In genomic region chr1:64487061-64487460, GRCh38 we compare ENCODE assay signal across 19 cellular contexts. TPM values are rescaled to one million over a fixed set of nuclear protein-coding genes. Genes with fewer than 3 reads are reported as not detected.
DNase-seq lines count a peak whose midpoint lies in the region; ATAC-seq, FAIRE-seq and TF ChIP-seq lines count a peak whose summit lies in the region.
"Had no signal": no experiment of that assay in that cellular context is flagged by ENCODE, and none has a peak within 500 bp of the region (broad histone marks: within the 10 kb centered on the region; RNA-seq: fewer than 3 reads in every experiment).

No MANE protein-coding gene starts in this region.

- peaks cover 100% of the 10 kb centered on the region for H3K79me2 ChIP-seq in GM23338 (replicated peaks; ENCODE audit: insufficient read depth)
- no peaks in the 10 kb centered on the region for H3K79me2 ChIP-seq in keratinocyte (ENCODE audit: control insufficient read depth, insufficient read depth, low read length)
- peaks cover 66% of the 10 kb centered on the region for H3K79me2 ChIP-seq in smooth muscle cell (ENCODE audit: low read depth)

- H3K27ac Mint-ChIP-seq in GM23338: no peak overlapping the region; the same call in 1 of the 2 replicates
- H3K27ac Mint-ChIP-seq: activated CD4-positive, alpha-beta memory T cell treated with anti-CD3 and anti-CD28 coated beads for 36 hours; memory B cell; natural killer cell; progenitor cell of endocrine pancreas had no signal

- H3K4me1 Mint-ChIP-seq in GM23338: peaks cover 68% of the 10 kb centered on the region
- H3K4me1 Mint-ChIP-seq: memory B cell, natural killer cell had no signal

- peaks cover 67% of the 10 kb centered on the region for H3K4me1 ChIP-seq in GM23338 (ENCODE audit: insufficient read depth)
- no peaks in the 10 kb centered on the region for H3K4me1 ChIP-seq in keratinocyte (ENCODE audit: control insufficient read depth, extremely low read depth, insufficient read depth, low read length)
- peaks cover 38% of the 10 kb centered on the region for H3K4me1 ChIP-seq in smooth muscle cell (ENCODE audit: low read depth)

- H3K36me3 ChIP-seq in GM23338 (ENCODE audit: insufficient read depth) (no peaks in the 10 kb centered on the region), WERI-Rb-1 (no peaks in the 10 kb centered on the region), keratinocyte (ENCODE audit: control insufficient read depth in 2 of 2, extremely low read depth in 1 of 2, insufficient read depth in 2 of 2, low read length in 2 of 2) (no peaks in the 10 kb centered on the region), smooth muscle cell (ENCODE audit: low read depth) (no peaks in the 10 kb centered on the region)
- H3K36me3 ChIP-seq: heart left ventricle, spleen, suprapubic skin had no signal

- DNase-seq in AG09309 (ENCODE audit: low read depth): no peak
- DNase-seq in GM23338 (ENCODE audit: low spot score): peak; percentile 68
- DNase-seq in WERI-Rb-1: no peak
- DNase-seq in keratinocyte (ENCODE audit: low read depth, low spot score): no peak
- DNase-seq in GM19240 (ENCODE audit: insufficient read length, low spot score): no peak
- no peak for DNase-seq in smooth muscle cell (lab: John Stamatoyannopoulos, UW; ENCODE audit: unreplicated experiment)
- DNase-seq: activated CD4-positive, alpha-beta memory T cell treated with anti-CD3 and anti-CD28 coated beads for 36 hours; caudate nucleus; effector memory CD4-positive, alpha-beta T cell; heart left ventricle; natural killer cell; NCI-H1436; spleen; T-helper 1 cell had no signal

- H3K9ac ChIP-seq in keratinocyte (ENCODE audit: control insufficient read depth, extremely low read depth, insufficient read depth, low read length) (no peak overlapping the region), smooth muscle cell (ENCODE audit: low read depth) (no peak overlapping the region)

- peak; percentile 41 for ATAC-seq in GM23338
- ATAC-seq in GM19463 (IDR thresholded peaks at IDR 0.05; ENCODE audit: unreplicated experiment): no peak
- ATAC-seq: heart left ventricle, natural killer cell had no signal

- no peaks in the 10 kb centered on the region for H3K9me3 Mint-ChIP-seq in GM23338
- H3K9me3 Mint-ChIP-seq: activated CD4-positive, alpha-beta memory T cell treated with anti-CD3 and anti-CD28 coated beads for 36 hours; memory B cell; natural killer cell had no signal

- 100% methylated on average over 1 of the region's 1 CpG for whole genome bisulfite sequencing in smooth muscle cell (ENCODE audit: low lambda C conversion rate)

- TF ChIP-seq CTCF in AG09309 (IDR thresholded peaks at IDR 0.05; ENCODE audit: control insufficient read depth, insufficient read depth, low read depth, low read length, missing control alignments): peak; percentile 10
- TF ChIP-seq CTCF in GM23338 (conservative IDR thresholded peaks at IDR 0.05; ENCODE audit: low read depth in 2 of 2): peak; percentile 62 to 66
- TF ChIP-seq CTCF in WERI-Rb-1 (IDR thresholded peaks at IDR 0.05; ENCODE audit: low read depth, low read length): 0 out of 2 replicates have a peak, but pooled peaks have one; percentile 17
- peak in 2 of 3 experiments; percentile 12 to 26 for TF ChIP-seq CTCF in keratinocyte (optimal IDR thresholded peaks at IDR 0.05 in 1 of 3, IDR thresholded peaks at IDR 0.05 in 1 of 3, conservative IDR thresholded peaks at IDR 0.05 in 1 of 3; ENCODE audit: extremely low read depth in 1 of 3, insufficient read depth in 2 of 3, low read length in 3 of 3)
- TF ChIP-seq CTCF in smooth muscle cell (IDR thresholded peaks at IDR 0.05; ENCODE audit: borderline replicate concordance, insufficient read depth, poor library complexity, severe bottlenecking): no peak

- H3K4me2 ChIP-seq in GM23338 (peak overlapping the region; percentile 39; the same call in 1 of the 2 replicates), keratinocyte (ENCODE audit: control insufficient read depth, extremely low read depth, insufficient read depth, low read depth, low read length) (no peak overlapping the region), smooth muscle cell (no peak overlapping the region)

- no peaks in the 10 kb centered on the region for H3K9me3 ChIP-seq in WERI-Rb-1 (ENCODE audit: severe bottlenecking)
- no peaks in the 10 kb centered on the region for H3K9me3 ChIP-seq in keratinocyte (ENCODE audit: control insufficient read depth, low read depth, low read length)
- no peaks in the 10 kb centered on the region for H3K9me3 ChIP-seq in smooth muscle cell (replicated peaks; ENCODE audit: low read depth)
- H3K9me3 ChIP-seq: heart left ventricle, spleen, suprapubic skin had no signal

- H3F3A ChIP-seq in GM23338 (replicated peaks; ENCODE audit: low read depth): no peaks in the 10 kb centered on the region
- H3F3A ChIP-seq in smooth muscle cell (ENCODE audit: low read depth): peaks cover 9% of the 10 kb centered on the region

- no peaks in the 10 kb centered on the region; the same call in 2 of the 3 replicates for H3K36me3 Mint-ChIP-seq in GM23338 (ENCODE audit: low read depth)
- H3K36me3 Mint-ChIP-seq: activated CD4-positive, alpha-beta memory T cell treated with anti-CD3 and anti-CD28 coated beads for 36 hours; memory B cell; natural killer cell had no signal

- H4K20me1 ChIP-seq in GM23338 (replicated peaks; ENCODE audit: insufficient read depth): peaks cover 19% of the 10 kb centered on the region
- no peaks in the 10 kb centered on the region for H4K20me1 ChIP-seq in keratinocyte (ENCODE audit: control insufficient read depth, extremely low read depth, insufficient read depth, low read length)
- H4K20me1 ChIP-seq in smooth muscle cell (ENCODE audit: low read depth): no peaks in the 10 kb centered on the region

- H3K9me2 ChIP-seq in GM23338 (ENCODE audit: insufficient read depth): no peaks in the 10 kb centered on the region

- no peak overlapping the region; the same call in 2 of the 3 replicates for H3K4me3 Mint-ChIP-seq in GM23338
- H3K4me3 Mint-ChIP-seq: activated CD4-positive, alpha-beta memory T cell treated with anti-CD3 and anti-CD28 coated beads for 36 hours; memory B cell; natural killer cell had no signal

- peaks cover 5% of the 10 kb centered on the region for H3K27me3 Mint-ChIP-seq in GM23338 (ENCODE audit: insufficient read depth, low read depth, poor library complexity)
- H3K27me3 Mint-ChIP-seq: progenitor cell of endocrine pancreas had no signal

- dilution Hi-C loops in keratinocyte (cut with MboI; ENCODE audit: extremely low pct_ligation_motif_present, low sequenced_read_pairs): no loop called here

- H3K27ac ChIP-seq in GM23338 (ENCODE audit: low read depth): peak overlapping the region; percentile 58; the same call in 1 of the 2 replicates
- H3K27ac ChIP-seq in WERI-Rb-1: no peak overlapping the region
- no peak overlapping the region for H3K27ac ChIP-seq in keratinocyte (ENCODE audit: control insufficient read depth, insufficient read depth, low read length)
- H3K27ac ChIP-seq in smooth muscle cell (ENCODE audit: low read depth): no peak overlapping the region
- H3K27ac ChIP-seq: heart left ventricle, spleen, suprapubic skin had no signal

- H3K4me3 ChIP-seq in AG09309 (ENCODE audit: control insufficient read depth, low read depth, low read length) (no peak overlapping the region), GM23338 (no peak overlapping the region), WERI-Rb-1 (ENCODE audit: low read depth, low read length) (no peak overlapping the region), keratinocyte (ENCODE audit: control insufficient read depth in 2 of 3, extremely low read depth in 1 of 3, insufficient read depth in 2 of 3, low read depth in 1 of 3, low read length in 3 of 3) (no peak overlapping the region), smooth muscle cell (no peak overlapping the region)
- H3K4me3 ChIP-seq: heart left ventricle, spleen, suprapubic skin had no signal

- no peak for FAIRE-seq in keratinocyte (lab: Jason Lieb, UNC)
- FAIRE-seq: islet of Langerhans had no signal

- H2AFZ ChIP-seq in GM23338 (no peak overlapping the region), keratinocyte (ENCODE audit: control insufficient read depth, low read length) (no peak overlapping the region), smooth muscle cell (ENCODE audit: low read depth) (no peak overlapping the region)

- H3K27me3 ChIP-seq in GM23338 (ENCODE audit: insufficient read depth) (no peaks in the 10 kb centered on the region), WERI-Rb-1 (ENCODE audit: insufficient read depth, low read depth, severe bottlenecking) (no peaks in the 10 kb centered on the region), keratinocyte (ENCODE audit: control insufficient read depth, extremely low read depth, insufficient read depth, low read length) (no peaks in the 10 kb centered on the region), smooth muscle cell (ENCODE audit: low read depth) (no peaks in the 10 kb centered on the region)
- H3K27me3 ChIP-seq: heart left ventricle, suprapubic skin had no signal

- H3K9me1 ChIP-seq in keratinocyte (ENCODE audit: control insufficient read depth, extremely low read depth, insufficient read depth, low read length): no peaks in the 10 kb centered on the region

TF ChIP-seq in GM23338, 12 proteins besides CTCF, POLR2A, EP300 and RAD21 (continues in another document):
- TF ChIP-seq JUNB (IDR thresholded peaks at IDR 0.05; ENCODE audit: unreplicated experiment) (no peak), ZNF331 (CRISPR knock-in tag; IDR thresholded peaks at IDR 0.05; ENCODE audit: low read depth) (no peak)
- TF ChIP-seq, protein P1, sequence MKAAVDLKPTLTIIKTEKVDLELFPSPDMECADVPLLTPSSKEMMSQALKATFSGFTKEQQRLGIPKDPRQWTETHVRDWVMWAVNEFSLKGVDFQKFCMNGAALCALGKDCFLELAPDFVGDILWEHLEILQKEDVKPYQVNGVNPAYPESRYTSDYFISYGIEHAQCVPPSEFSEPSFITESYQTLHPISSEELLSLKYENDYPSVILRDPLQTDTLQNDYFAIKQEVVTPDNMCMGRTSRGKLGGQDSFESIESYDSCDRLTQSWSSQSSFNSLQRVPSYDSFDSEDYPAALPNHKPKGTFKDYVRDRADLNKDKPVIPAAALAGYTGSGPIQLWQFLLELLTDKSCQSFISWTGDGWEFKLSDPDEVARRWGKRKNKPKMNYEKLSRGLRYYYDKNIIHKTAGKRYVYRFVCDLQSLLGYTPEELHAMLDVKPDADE (IDR thresholded peaks at IDR 0.05): no peak

RNA-seq across cellular contexts. Expression of gene CACHD1, which starts 17.1 kb away (rescaled TPM):
- 40.7 and 43.7 TPM in 2 replicates for total RNA-seq in GM23338 (2014; rRNA removed; shearing (Covaris generic))
- polyA plus RNA-seq in GM23338 (2016; fragmentation: Nextera tagmentation; extraction: Ambion mirVana) (10.9 and 12.6 TPM in 2 replicates), keratinocyte (1.6 to 2.4 TPM (median 1.9 TPM) in 3 replicates), smooth muscle cell (12.8 and 12.9 TPM in 2 replicates)
- 1.7 TPM for polyA plus RNA-seq in keratinocyte (2011; ENCODE audit: low read depth)
- polyA plus RNA-seq in keratinocyte (2011; cell fraction: cytosol; rRNA removed): 0.96 and 1.4 TPM in 2 replicates
- polyA plus RNA-seq in keratinocyte (2011; cell fraction: nucleus; rRNA removed): 5.4 and 5.9 TPM in 2 replicates
- polyA plus RNA-seq in keratinocyte (2012; ENCODE audit: low replicate concordance): 2.1 and 2.6 TPM in 2 replicates
- polyA minus RNA-seq in keratinocyte: 3.5 to 4.9 TPM (median 4.4 TPM) in 3 replicates
- 1.5 TPM for polyA minus RNA-seq in keratinocyte (2011; cell fraction: cytosol; rRNA and poly(A)+ RNA removed)
- 6.4 and 9.4 TPM in 2 replicates for polyA minus RNA-seq in keratinocyte (2011; cell fraction: nucleus; rRNA and poly(A)+ RNA removed)
- total RNA-seq in smooth muscle cell: 19.2 and 20.8 TPM in 2 replicates
- total RNA-seq: natural killer cell had no signal
